ENCODE assay signal across 8 cellular contexts in the genomic region with DNA sequence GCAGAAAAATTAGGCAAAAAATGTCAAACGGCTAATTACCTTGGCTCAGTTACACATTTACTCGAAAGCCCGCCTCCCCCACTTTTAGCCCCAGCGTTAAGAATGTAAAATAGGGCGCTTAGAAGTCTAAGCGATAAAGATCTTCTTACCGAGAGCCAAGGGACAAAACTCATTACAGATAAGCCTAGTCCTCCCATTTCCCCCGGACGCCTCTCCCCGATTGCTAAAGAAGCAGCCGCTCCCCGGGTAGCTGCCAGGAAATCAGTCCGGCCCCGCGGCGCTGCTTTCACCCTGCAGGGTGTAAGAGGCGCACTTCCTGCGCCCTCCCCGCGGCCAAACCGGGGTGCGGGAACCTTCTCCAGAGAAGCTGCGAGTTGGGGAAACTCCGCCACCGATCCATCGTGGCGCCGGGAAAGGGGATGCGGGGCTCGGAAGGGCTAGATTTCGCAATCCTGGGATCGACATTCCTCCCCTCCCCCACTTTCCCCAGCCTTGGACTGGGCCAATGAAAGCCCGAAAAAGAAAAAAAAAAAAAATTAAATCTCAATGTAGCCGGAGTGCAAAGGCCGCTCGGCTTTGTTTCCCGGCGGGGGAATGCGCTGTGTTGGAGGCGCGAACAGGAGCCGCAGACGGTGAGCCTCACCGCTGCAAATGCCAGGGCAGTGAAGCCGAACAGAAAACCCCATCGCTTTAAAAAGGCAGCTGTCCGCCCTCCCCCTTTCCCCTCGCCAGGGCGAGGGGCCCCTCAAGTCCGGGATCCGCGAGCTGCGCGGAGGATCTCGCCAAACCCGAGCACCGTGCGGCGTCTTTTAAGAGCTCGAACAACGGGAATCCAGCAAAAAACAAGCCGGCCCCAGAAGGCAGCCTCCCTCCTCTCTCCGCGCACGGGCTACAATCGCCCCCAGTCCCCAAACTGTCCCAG. TPM values are rescaled to one million over a fixed set of nuclear protein-coding genes. Genes with fewer than 3 reads are reported as not detected.
DNase-seq lines count a peak whose midpoint lies in the region; ATAC-seq and TF ChIP-seq lines count a peak whose summit lies in the region.

No MANE protein-coding gene starts in this region.

- in situ Hi-C loops in Panc1 (cut with HindIII; ENCODE audit: low pct_unique_long_range_greater_than_20kb, low sequenced_read_pairs): no loop called here

- H3K9me3 Mint-ChIP-seq in CD14-positive monocyte: peaks cover 0 to 25% (median 13%) of the 10 kb centered on the region in 7 donors

- H3K36me3 ChIP-seq in Panc1 (ENCODE audit: control insufficient read depth, insufficient read depth, low read length): peaks cover 4% of the 10 kb centered on the region; the same call in 1 of the 2 replicates
- H3K36me3 ChIP-seq in kidney epithelial cell (ENCODE audit: control insufficient read depth, insufficient read depth, low read length): no peaks in the 10 kb centered on the region
- no peaks in the 10 kb centered on the region for H3K36me3 ChIP-seq in smooth muscle cell (ENCODE audit: low read depth)

- H3K4me3 ChIP-seq in Panc1 (ENCODE audit: low read depth in 2 of 2, low read length in 2 of 2): peak overlapping the region; percentile 47 to 61
- H3K4me3 ChIP-seq in kidney epithelial cell (ENCODE audit: low read depth, low read length): peak overlapping the region; percentile 92
- H3K4me3 ChIP-seq in smooth muscle cell: peak overlapping the region; percentile 97

- H3K27me3 ChIP-seq in Panc1 (ENCODE audit: control insufficient read depth, insufficient read depth, low read length) (peaks cover 8% of the 10 kb centered on the region; the same call in 1 of the 2 replicates), kidney epithelial cell (ENCODE audit: control insufficient read depth, insufficient read depth, low read length) (no peaks in the 10 kb centered on the region), smooth muscle cell (ENCODE audit: low read depth) (no peaks in the 10 kb centered on the region)

- H2AFZ ChIP-seq in smooth muscle cell (ENCODE audit: low read depth): peak overlapping the region; percentile 79

- H3K4me3 Mint-ChIP-seq in CD14-positive monocyte: peak overlapping the region; percentile 60 to 98

- peak overlapping the region; percentile 99 for H3K4me2 ChIP-seq in smooth muscle cell

- BruUV-seq in Panc1 (replicated peaks; lab: Mats Ljungman, UMichigan): no TSS peak

- ATAC-seq in Panc1: peak; percentile 54

- H3F3A ChIP-seq in smooth muscle cell (ENCODE audit: low read depth): peaks cover 18% of the 10 kb centered on the region

- TF ChIP-seq CTCF in CD14-positive monocyte (IDR thresholded peaks at IDR 0.05) (no peak), Panc1 (IDR thresholded peaks at IDR 0.05) (no peak), kidney epithelial cell (IDR thresholded peaks at IDR 0.05; ENCODE audit: insufficient read depth, low read length, poor library complexity, severe bottlenecking) (peak; percentile 6), smooth muscle cell (IDR thresholded peaks at IDR 0.05; ENCODE audit: borderline replicate concordance, insufficient read depth, poor library complexity, severe bottlenecking) (no peak)

- CTCF ChIA-PET in Panc1 (lab: Charles Lee): no interaction called here

- H3K27ac ChIP-seq in Panc1 (ENCODE audit: low read length): no peak overlapping the region
- H3K27ac ChIP-seq in smooth muscle cell (ENCODE audit: low read depth): peak overlapping the region; percentile 90

- intact Hi-C loops in CD14-positive monocyte (cut with micrococcal nuclease) (no loop called here), Panc1 (cut with micrococcal nuclease; ENCODE audit: unreplicated experiment) (no loop called here)

- no peak overlapping the region for H3K27ac Mint-ChIP-seq in CD14-positive monocyte

- no peak for DNase-seq in CD14-positive monocyte (ENCODE audit: low spot score)
- DNase-seq in GM19238 (ENCODE audit: insufficient read length, low spot score): peak; percentile 28
- DNase-seq in HS-5 (ENCODE audit: low read depth): peak; percentile 61
- no peak for DNase-seq in Panc1 (ENCODE audit: low read depth, low spot score)
- peak; percentile 59 for DNase-seq in cerebellar cortex (ENCODE audit: low spot score)
- peak; percentile 54 for DNase-seq in kidney epithelial cell (ENCODE audit: low read depth)
- peak; percentile 79 for DNase-seq in smooth muscle cell (lab: John Stamatoyannopoulos, UW; ENCODE audit: unreplicated experiment)
- no peak for DNase-seq in stimulated activated naive CD4-positive, alpha-beta T cell (lab: John Stamatoyannopoulos, UW)

- H3K4me1 Mint-ChIP-seq in CD14-positive monocyte: peaks cover 15% of the 10 kb centered on the region

- H3K79me2 ChIP-seq in smooth muscle cell (ENCODE audit: low read depth): peaks cover 39% of the 10 kb centered on the region

- POLR2A ChIA-PET in Panc1 (lab: Charles Lee): interaction anchor here (0.6 kb wide), 1 partner anchor 504 kb away, joined by 5 read pairs; no protein-coding TSS in a partner anchor

- H4K20me1 ChIP-seq in smooth muscle cell (ENCODE audit: low read depth): peaks cover 39% of the 10 kb centered on the region

- WGBS in smooth muscle cell (ENCODE audit: low lambda C conversion rate): under 1% methylated on average over 61 of the region's 66 CpGs

- H3K9ac ChIP-seq in smooth muscle cell (ENCODE audit: low read depth): peak overlapping the region; percentile 89

- H3K36me3 Mint-ChIP-seq in CD14-positive monocyte: no peaks in the 10 kb centered on the region

- H3K27me3 Mint-ChIP-seq in CD14-positive monocyte (ENCODE audit: low read depth in 3 of 3): peaks cover 61 to 73% (median 71%) of the 10 kb centered on the region in 3 donors

- no peaks in the 10 kb centered on the region for H3K4me1 ChIP-seq in Panc1 (ENCODE audit: control insufficient read depth, insufficient read depth, low read length)
- H3K4me1 ChIP-seq in smooth muscle cell (ENCODE audit: low read depth): peaks cover 11% of the 10 kb centered on the region

- H3K9me3 ChIP-seq in Panc1 (ENCODE audit: control insufficient read depth, insufficient read depth, low read depth, low read length) (no peaks in the 10 kb centered on the region), smooth muscle cell (replicated peaks; ENCODE audit: low read depth) (no peaks in the 10 kb centered on the region)

RNA-seq across cellular contexts. Expression of a gene that starts 0.7 kb away (rescaled TPM):
- polyA plus RNA-seq in CD14-positive monocyte (not detected), smooth muscle cell (20.0 and 21.2 TPM in 2 replicates)
- total RNA-seq in Panc1 (2021; ENCODE audit: unreplicated experiment) (0.74 TPM), kidney epithelial cell (25.2 and 25.7 TPM in 2 replicates), smooth muscle cell (87.3 and 108 TPM in 2 replicates)
- polyA plus RNA-seq in Panc1 (2012; ENCODE audit: insufficient read length): 0.12 TPM

Comparison
In these comparisons a context has a peak if more than half of its experiments do, and no peak if none do; other contexts are left out.
1. DNase-seq: peak in GM19238 (single experiment), HS-5 (single experiment), cerebellar cortex (single experiment), kidney epithelial cell (single experiment) and smooth muscle cell (single experiment); none in CD14-positive monocyte (single experiment), Panc1 (single experiment) and stimulated activated naive CD4-positive, alpha-beta T cell (0 of 6).
2. RNA of a gene that starts 0.7 kb away (total RNA-seq): 87.3 to 108 TPM in smooth muscle cell and 25.2 to 25.7 TPM in kidney epithelial cell; 0.74 TPM in Panc1 (single experiment); every median in the first group is over 10 times any median in the second.
3. Peak in every context shown above with its lines, with median percentiles within 50 percentile points of each other: H3K4me3 ChIP-seq.